Comparison of ENCODE assay signal across 11 cellular contexts in the genomic region with DNA sequence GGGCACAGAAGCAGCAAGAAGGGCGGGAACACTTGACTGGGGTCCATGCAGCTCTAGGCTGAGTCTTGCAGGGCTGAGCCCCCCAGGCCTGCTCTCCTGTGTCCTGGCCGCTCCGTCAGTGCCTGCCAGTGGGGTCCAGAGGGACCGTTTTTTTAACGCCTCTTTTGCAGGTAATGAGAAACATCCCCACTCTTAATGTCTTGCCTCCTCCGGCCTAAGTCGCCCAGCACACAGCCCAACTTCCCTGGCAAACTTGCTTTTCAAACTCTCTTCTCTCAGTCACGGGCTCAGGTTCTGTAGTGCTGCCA. TPM values are rescaled to one million over a fixed set of nuclear protein-coding genes. Genes with fewer than 3 reads are reported as not detected.
DNase-seq lines count a peak whose midpoint lies in the region; ATAC-seq and TF ChIP-seq lines count a peak whose summit lies in the region.
"Not testable (repeated sequence)": the region's sequence is repeated elsewhere in the genome, so short reads cannot be mapped to it uniquely, and the experiment has no call there.
"Had no signal": no experiment of that assay in that cellular context is flagged by ENCODE, and none has a peak within 500 bp of the region (broad histone marks: within the 10 kb centered on the region; RNA-seq: fewer than 3 reads in every experiment).

No MANE protein-coding gene starts in this region.

- H4K5ac ChIP-seq in mesendoderm (ENCODE audit: low read length), result not testable (repeated sequence)

- TF ChIP-seq CTCF in DOHH2 (IDR thresholded peaks at IDR 0.05; ENCODE audit: low read depth, low read length, poor library complexity, severe bottlenecking); esophagus muscularis mucosa (IDR thresholded peaks at IDR 0.05); retinal pigment epithelial cell (conservative IDR thresholded peaks at IDR 0.05; ENCODE audit: low read depth, low read length): not testable (repeated sequence)
- peak; percentile 58 for TF ChIP-seq CTCF in astrocyte of the spinal cord (IDR thresholded peaks at IDR 0.05; ENCODE audit: low read depth, low read length)

- H3K79me2 ChIP-seq in DOHH2 (ENCODE audit: control insufficient read depth, low read length), result peaks cover 13% of the 10 kb centered on the region
- H3K79me2 ChIP-seq in mesendoderm (ENCODE audit: control insufficient read depth, insufficient read depth, low read length), result not testable (repeated sequence)

- H3K4me1 ChIP-seq in DOHH2 (ENCODE audit: control insufficient read depth, low read length); esophagus muscularis mucosa; mesendoderm (ENCODE audit: control insufficient read depth, low read depth, low read length): not testable (repeated sequence)

- H3K9me2 ChIP-seq in DOHH2 (replicated peaks; ENCODE audit: control insufficient read depth, low read length), result not testable (repeated sequence)

- WGBS in esophagus muscularis mucosa, result 21% methylated on average over 7 of the region's 8 CpGs
- WGBS in mesendoderm (ENCODE audit: extremely low coverage, insufficient coverage, low lambda C conversion rate), result no CpG with 5 or more reads among the region's 8 CpGs

- H3K27ac ChIP-seq in DOHH2 (ENCODE audit: low read depth, low read length); mesendoderm (ENCODE audit: low read depth, low read length): not testable (repeated sequence)
- H3K27ac ChIP-seq in KOPT-K1 (ENCODE audit: low read depth, low read length, poor library complexity, severe bottlenecking), result peak overlapping the region; percentile 94
- H3K27ac ChIP-seq in esophagus muscularis mucosa (replicated peaks in 1 of 4), result peak overlapping the region; percentile 57 to 94 (median 78)

- H2BK15ac ChIP-seq in mesendoderm (replicated peaks; ENCODE audit: low read depth), result not testable (repeated sequence)

- TF ChIP-seq EP300 in esophagus muscularis mucosa (IDR thresholded peaks at IDR 0.05), result not testable (repeated sequence)

- H4K8ac ChIP-seq in mesendoderm (ENCODE audit: low read depth, low read length), result not testable (repeated sequence)

- H3K79me1 ChIP-seq in mesendoderm (ENCODE audit: low read length), result not testable (repeated sequence)

- H3K9ac ChIP-seq in mesendoderm (ENCODE audit: low read length), result peak overlapping the region; percentile 30

- H2AK5ac ChIP-seq in mesendoderm (ENCODE audit: low read length), result not testable (repeated sequence)

- not testable (repeated sequence) for H3K18ac ChIP-seq in mesendoderm (ENCODE audit: low read length)

- not testable (repeated sequence) for H3K36me3 ChIP-seq in DOHH2 (ENCODE audit: control insufficient read depth, low read length); KOPT-K1 (ENCODE audit: insufficient read depth, low read length); esophagus muscularis mucosa; mesendoderm (ENCODE audit: control insufficient read depth, insufficient read depth, low read length)

- H3K4me1 Mint-ChIP-seq in activated CD4-positive, alpha-beta T cell treated with anti-CD3 and anti-CD28 coated beads for 36 hours, result not testable (repeated sequence)

- intact Hi-C loops in activated CD4-positive, alpha-beta T cell treated with anti-CD3 and anti-CD28 coated beads for 36 hours (cut with DNase I, micrococcal nuclease); esophagus muscularis mucosa (cut with DNase I): not testable (repeated sequence)

- H3K27me3 ChIP-seq in DOHH2 (ENCODE audit: control insufficient read depth, low read length); esophagus muscularis mucosa; mesendoderm (ENCODE audit: insufficient read depth, low read length, poor library complexity): not testable (repeated sequence)

- peak overlapping the region; percentile 48; the same call in 1 of the 2 replicates for H3K4me2 ChIP-seq in DOHH2 (ENCODE audit: low read length)
- not testable (repeated sequence) for H3K4me2 ChIP-seq in mesendoderm (ENCODE audit: low read length)

- H3K4ac ChIP-seq in mesendoderm (ENCODE audit: low read depth, low read length), result not testable (repeated sequence)

- CTCF ChIA-PET in activated CD4-positive, alpha-beta T cell treated with anti-CD3 and anti-CD28 coated beads for 36 hours (lab: Charles Lee), result interaction anchor here (0.6 to 1.1 kb wide), 3 partner anchors 10 to 422 kb away, joined by 3 to 6 read pairs (median 4); a partner anchor contains a TSS

- not testable (repeated sequence) for H2BK120ac ChIP-seq in mesendoderm (ENCODE audit: low read depth, low read length)

- not testable (repeated sequence) for H3K23ac ChIP-seq in mesendoderm (ENCODE audit: low read length)

- not testable (repeated sequence) for H2BK5ac ChIP-seq in mesendoderm (ENCODE audit: low read length)

- H3K4me3 ChIP-seq in DOHH2 (ENCODE audit: low read length) (peak overlapping the region; percentile 51; the same call in 1 of the 2 replicates), astrocyte of the spinal cord (ENCODE audit: low read depth, low read length) (peak overlapping the region; percentile 7), esophagus muscularis mucosa (peak overlapping the region; percentile 16 to 72 (median 35)), retinal pigment epithelial cell (ENCODE audit: low read length) (peak overlapping the region; percentile 26)
- not testable (repeated sequence) for H3K4me3 ChIP-seq in mesendoderm (ENCODE audit: low read length)

- not testable (repeated sequence) for TF ChIP-seq POLR2A in esophagus muscularis mucosa (IDR thresholded peaks at IDR 0.05; ENCODE audit: low read depth)

- not testable (repeated sequence) for DNase-seq in activated CD4-positive, alpha-beta T cell treated with anti-CD3 and anti-CD28 coated beads for 36 hours; astrocyte of the spinal cord (ENCODE audit: low read depth, low spot score); esophagus muscularis mucosa (ENCODE audit: extremely low spot score); mesendoderm; retinal pigment epithelial cell (ENCODE audit: low read depth)

- H3K56ac ChIP-seq in mesendoderm (ENCODE audit: low read length), result not testable (repeated sequence)

- not testable (repeated sequence) for H3K9me3 ChIP-seq in DOHH2 (ENCODE audit: control insufficient read depth, insufficient read depth, low read length); KOPT-K1 (ENCODE audit: insufficient read depth, low read length, poor library complexity, severe bottlenecking); esophagus muscularis mucosa

- ATAC-seq in activated CD4-positive, alpha-beta T cell treated with anti-CD3 and anti-CD28 coated beads for 36 hours, result not testable (repeated sequence)

- POLR2A ChIA-PET in activated CD4-positive, alpha-beta T cell treated with anti-CD3 and anti-CD28 coated beads for 36 hours (lab: Charles Lee), result interaction anchor here (1.3 to 3.1 kb wide), 2 partner anchors 401 to 538 kb away, joined by 6 to 30 read pairs; a partner anchor contains a TSS

- not testable (repeated sequence) for H3K27me3 Mint-ChIP-seq in activated CD4-positive, alpha-beta T cell treated with anti-CD3 and anti-CD28 coated beads for 36 hours

- not testable (repeated sequence) for H3F3A ChIP-seq in DOHH2 (ENCODE audit: control insufficient read depth, insufficient read depth)

- in situ Hi-C loops in astrocyte of the spinal cord (cut with HindIII; ENCODE audit: low sequenced_read_pairs), result not testable (repeated sequence)

- H4K20me1 ChIP-seq in DOHH2 (ENCODE audit: control insufficient read depth, insufficient read depth, low read depth, low read length), result not testable (repeated sequence)

- H3K36me3 Mint-ChIP-seq in activated CD4-positive, alpha-beta T cell treated with anti-CD3 and anti-CD28 coated beads for 36 hours (ENCODE audit: low read depth), result not testable (repeated sequence)

- peak overlapping the region; percentile 81 for H3K4me3 Mint-ChIP-seq in activated CD4-positive, alpha-beta T cell treated with anti-CD3 and anti-CD28 coated beads for 36 hours

- H3K27ac Mint-ChIP-seq in activated CD4-positive, alpha-beta T cell treated with anti-CD3 and anti-CD28 coated beads for 36 hours, result peak overlapping the region; percentile 88

- not testable (repeated sequence) for H3K9me3 Mint-ChIP-seq in activated CD4-positive, alpha-beta T cell treated with anti-CD3 and anti-CD28 coated beads for 36 hours (ENCODE audit: low read depth)

RNA-seq across cellular contexts. Expression of a gene that starts 2.4 kb away (rescaled TPM):
- 10 to 100 TPM; 11.5 to 27.7 TPM for total RNA-seq in activated CD4-positive, alpha-beta T cell treated with anti-CD3 and anti-CD28 coated beads for 36 hours
- total RNA-seq in esophagus muscularis mucosa, result 10 to 100 TPM; 15.4 to 24.0 (median 21.5) TPM
- 25.5 TPM for polyA plus RNA-seq in mesendoderm (2013, experiment 1 of 2)
- polyA plus RNA-seq in mesendoderm (2013, experiment 2 of 2), result 23.6 TPM

RNA-seq across cellular contexts. Expression of a gene that starts 11.3 kb away (rescaled TPM):
- not detected for total RNA-seq in activated CD4-positive, alpha-beta T cell treated with anti-CD3 and anti-CD28 coated beads for 36 hours
- total RNA-seq in esophagus muscularis mucosa, result not detected
- polyA plus RNA-seq in mesendoderm (2013, experiment 1 of 2), result not detected
- polyA plus RNA-seq in mesendoderm (2013, experiment 2 of 2), result not detected
- total RNA-seq: mesenteric fat pad, right cardiac atrium, SK-MEL-5, subcutaneous adipose tissue had no signal
- polyA plus RNA-seq: right cardiac atrium had no signal

RNA-seq across cellular contexts. Expression of a gene that starts 59.7 kb away (rescaled TPM):
- not detected for total RNA-seq in activated CD4-positive, alpha-beta T cell treated with anti-CD3 and anti-CD28 coated beads for 36 hours
- not detected for total RNA-seq in esophagus muscularis mucosa
- polyA plus RNA-seq in mesendoderm (2013, experiment 1 of 2), result not detected
- polyA plus RNA-seq in mesendoderm (2013, experiment 2 of 2), result 0.03 TPM
- total RNA-seq: mesenteric fat pad, right cardiac atrium, SK-MEL-5, subcutaneous adipose tissue had no signal
- polyA plus RNA-seq: right cardiac atrium had no signal
